Comparison of ENCODE assay signal across 10 cellular contexts in the genomic region with DNA sequence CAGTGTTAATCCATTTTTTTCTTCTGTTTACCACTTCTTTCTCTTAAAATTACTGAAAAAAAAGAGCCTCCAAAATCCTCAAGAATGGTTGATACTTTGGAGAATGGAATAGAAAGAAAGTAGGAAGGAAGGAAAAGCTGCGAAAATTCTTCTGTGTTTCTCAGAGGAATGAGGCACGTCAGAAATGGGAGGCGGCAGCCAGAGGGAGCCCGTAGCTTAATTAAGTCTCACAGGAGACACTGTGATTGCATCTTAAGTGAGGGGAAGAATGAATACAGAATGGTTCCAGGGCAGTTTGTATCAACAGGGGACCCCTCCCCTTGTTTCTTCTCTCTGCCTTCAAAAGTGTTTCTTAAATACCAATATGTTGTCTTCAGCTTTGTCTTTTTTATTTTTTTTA.
A peak's percentile ranks its signal among the peaks of the same experiment; 100 is the strongest.
DNase-seq lines count a peak whose midpoint lies in the region; ATAC-seq and TF ChIP-seq lines count a peak whose summit lies in the region.
"Had no signal": no experiment of that assay in that cellular context is flagged by ENCODE, and none has a peak within 500 bp of the region (broad histone marks: within the 10 kb centered on the region; RNA-seq: fewer than 3 reads in every experiment).

No MANE protein-coding gene starts in this region.

- H3K4me1 ChIP-seq in tibial nerve (no peaks in the 10 kb centered on the region), gastroesophageal sphincter (no peaks in the 10 kb centered on the region)
- H3K4me1 ChIP-seq: parathyroid adenoma had no signal

- no peak for ATAC-seq in gastroesophageal sphincter
- ATAC-seq in T-helper 17 cell, result no peak

- no peak overlapping the region for H3K27ac Mint-ChIP-seq in T-helper 17 cell
- H3K27ac Mint-ChIP-seq: activated B cell treated with CpG ODN at 0.5 μM for 24 hours had no signal

- no peaks in the 10 kb centered on the region for H3K27me3 Mint-ChIP-seq in T-helper 17 cell
- H3K27me3 Mint-ChIP-seq: activated B cell treated with CpG ODN at 0.5 μM for 24 hours had no signal

- TF ChIP-seq EP300 in tibial nerve (IDR thresholded peaks at IDR 0.05) (no peak), gastroesophageal sphincter (IDR thresholded peaks at IDR 0.05) (no peak)

- 9% methylated on average over 4 of the region's 4 CpGs for WGBS in tibial nerve, 2 donors
- 39 to 57% methylated on average over 4 of the region's 4 CpGs for WGBS in gastroesophageal sphincter (ENCODE audit: low coverage in 1 of 2), 2 donors

- H3K4me3 ChIP-seq in tibial nerve (no peak overlapping the region), gastroesophageal sphincter (no peak overlapping the region)

- H3K36me3 Mint-ChIP-seq in T-helper 17 cell (ENCODE audit: low read depth), result no peaks in the 10 kb centered on the region

- H3K9me3 ChIP-seq in tibial nerve, result no peaks in the 10 kb centered on the region
- no peaks in the 10 kb centered on the region for H3K9me3 ChIP-seq in gastroesophageal sphincter
- no peaks in the 10 kb centered on the region for H3K9me3 ChIP-seq in T-helper 17 cell (ENCODE audit: control insufficient read depth, low read length, poor library complexity, severe bottlenecking)

- TF ChIP-seq POLR2A in tibial nerve (IDR thresholded peaks at IDR 0.05), result no peak
- no peak for TF ChIP-seq POLR2A in gastroesophageal sphincter (IDR thresholded peaks at IDR 0.05)

- H3K36me3 ChIP-seq in tibial nerve (no peaks in the 10 kb centered on the region), gastroesophageal sphincter (no peaks in the 10 kb centered on the region)

- H3K27ac ChIP-seq in tibial nerve (no peak overlapping the region), gastroesophageal sphincter (no peak overlapping the region)
- H3K27ac ChIP-seq: parathyroid adenoma had no signal

- H3K27me3 ChIP-seq in tibial nerve (no peaks in the 10 kb centered on the region), gastroesophageal sphincter (no peaks in the 10 kb centered on the region)

- H3K4me1 Mint-ChIP-seq in T-helper 17 cell, result no peaks in the 10 kb centered on the region
- H3K4me1 Mint-ChIP-seq: activated B cell treated with CpG ODN at 0.5 μM for 24 hours had no signal

- peak; percentile 29 for DNase-seq in SIG-M5 treated with dmso at 0.1 percent for 504 hours (lab: John Stamatoyannopoulos, UW; ENCODE audit: unreplicated experiment)
- DNase-seq in SIG-M5 (lab: John Stamatoyannopoulos, UW), result no peak
- peak; percentile 4 for DNase-seq in NCI-H524 treated with DMSO at 0.1 percent for 48 hours (lab: John Stamatoyannopoulos, UW)
- DNase-seq in fibroblast of the conjunctiva (ENCODE audit: low read depth), result peak; percentile 9
- no peak for DNase-seq in tibial nerve (ENCODE audit: low spot score in 2 of 2)
- no peak for DNase-seq in T-helper 17 cell
- no peak for DNase-seq in putamen (ENCODE audit: low spot score)
- DNase-seq: activated B cell treated with CpG ODN at 0.5 μM for 24 hours had no signal

- TF ChIP-seq CTCF in tibial nerve (IDR thresholded peaks at IDR 0.05) (peak in 4 of 5 experiments; percentile 21 to 53 (median 42)), gastroesophageal sphincter (IDR thresholded peaks at IDR 0.05) (no peak)

- H3K4me3 Mint-ChIP-seq in T-helper 17 cell, result no peak overlapping the region
- H3K4me3 Mint-ChIP-seq: activated B cell treated with CpG ODN at 0.5 μM for 24 hours had no signal

Comparison
In these comparisons a context has a peak if more than half of its experiments do, and no peak if none do; other contexts are left out.
1. DNase-seq: peak in SIG-M5 treated with dmso at 0.1 percent for 504 hours (single experiment), NCI-H524 treated with DMSO at 0.1 percent for 48 hours (single experiment) and fibroblast of the conjunctiva (single experiment); none in SIG-M5 (single experiment), tibial nerve (0 of 2), T-helper 17 cell (0 of 3) and putamen (single experiment).
2. CTCF ChIP-seq: peak in tibial nerve (4 of 5); none in gastroesophageal sphincter (0 of 4).